23 cellular contexts compared by ENCODE assay signal in genomic region chr6:159529820-159530405, GRCh38.
DNase-seq lines count a peak whose midpoint lies in the region; ATAC-seq and TF ChIP-seq lines count a peak whose summit lies in the region.
"Had no signal": no experiment of that assay in that cellular context is flagged by ENCODE, and none has a peak within 500 bp of the region (broad histone marks: within the 10 kb centered on the region; RNA-seq: fewer than 3 reads in every experiment).

No MANE protein-coding gene starts in this region.

- DNase-seq in GM23248: peak; percentile 12
- peak; percentile 32 for DNase-seq in cerebellar cortex (ENCODE audit: low spot score)
- DNase-seq in left cardiac atrium: no peak
- DNase-seq in sciatic nerve (ENCODE audit: low spot score): no peak
- DNase-seq in vagina (ENCODE audit: extremely low spot score in 2 of 2): no peak
- no peak for DNase-seq in stimulated activated CD4-positive, alpha-beta T cell treated with anti-CD3 and anti-CD28 coated beads, Interleukin-4, amount 100 ng/mL, for 4 hours
- DNase-seq: activated CD4-positive, alpha-beta T cell treated with anti-CD3 and anti-CD28 coated beads, Interleukin-2, amount 10 ng/mL, durations not matched to agents 7 days and 5 days; amniotic stem cell; colonic mucosa; DMS53; effector CD4-positive, alpha-beta T cell; foreskin fibroblast; kidney; NCI-H146; retina; stimulated activated CD4-positive, alpha-beta T cell treated with anti-CD3 and anti-CD28 coated beads, Interleukin-1b, Interleukin-23, amount 100 ng/mL, for 48 hours; stimulated activated naive CD8-positive, alpha-beta T cell treated with anti-CD3 and anti-CD28 coated beads, Interleukin-15, Interleukin-2, amounts not matched to agents 100 U/mL and 50 U/mL, for 24 hours; T-cell; tibial artery had no signal

- no peaks in the 10 kb centered on the region for H3K36me3 ChIP-seq in GM23248 (ENCODE audit: low read depth)
- no peaks in the 10 kb centered on the region for H3K36me3 ChIP-seq in vagina
- H3K36me3 ChIP-seq: colonic mucosa, tibial artery had no signal

- TF ChIP-seq POLR2A in vagina (IDR thresholded peaks at IDR 0.05): no peak

- H3K4me3 ChIP-seq in GM23248: no peak overlapping the region
- no peak overlapping the region for H3K4me3 ChIP-seq in vagina
- H3K4me3 ChIP-seq: colonic mucosa, GM23338, tibial artery had no signal

- H3K9ac ChIP-seq in GM23248: no peak overlapping the region
- H3K9ac ChIP-seq: parathyroid adenoma had no signal

- WGBS in GM23248 (ENCODE audit: low coverage in 1 of 2, low lambda C conversion rate in 2 of 2, missing lambda C conversion rate in 2 of 2), 2 experiments: 26 to 30% methylated on average over 9 of the region's 9 CpGs

- intact Hi-C loops in left cardiac atrium (cut with DNase I) (no loop called here), sciatic nerve (cut with DNase I) (no loop called here), vagina (cut with DNase I) (no loop called here)

- no peaks in the 10 kb centered on the region for H3K9me2 ChIP-seq in GM23248 (ENCODE audit: insufficient read depth)

- ATAC-seq in left cardiac atrium: peak; percentile 47 to 62
- peak; percentile 59 for ATAC-seq in sciatic nerve
- no peak for ATAC-seq in HG03378 (IDR thresholded peaks at IDR 0.05; ENCODE audit: unreplicated experiment)
- ATAC-seq: GM23338; stimulated activated naive CD8-positive, alpha-beta T cell treated with anti-CD3 and anti-CD28 coated beads, Interleukin-15, Interleukin-2, amounts not matched to agents 100 U/mL and 50 U/mL, for 24 hours; T-cell had no signal

- TF ChIP-seq CTCF in vagina (IDR thresholded peaks at IDR 0.05): no peak

- no peaks in the 10 kb centered on the region for H3K27me3 ChIP-seq in GM23248 (replicated peaks; ENCODE audit: insufficient read depth)
- H3K27me3 ChIP-seq in vagina: no peaks in the 10 kb centered on the region
- H3K27me3 ChIP-seq: colonic mucosa, tibial artery had no signal

- H3K9me3 ChIP-seq in GM23248 (ENCODE audit: low read depth) (no peaks in the 10 kb centered on the region), vagina (no peaks in the 10 kb centered on the region)
- H3K9me3 ChIP-seq: colonic mucosa, tibial artery had no signal

- in situ Hi-C loops in GM23248 (cut with MboI): no loop called here

- peaks cover 10% of the 10 kb centered on the region for H3F3A ChIP-seq in GM23248 (ENCODE audit: insufficient read depth)

- H3K27ac ChIP-seq in GM23248 (no peak overlapping the region), vagina (no peak overlapping the region)
- H3K27ac ChIP-seq: colonic mucosa, parathyroid adenoma, RWPE1, tibial artery had no signal

- no peak overlapping the region for H2AFZ ChIP-seq in GM23248
- H2AFZ ChIP-seq: GM23338, parathyroid adenoma had no signal

- no peaks in the 10 kb centered on the region for H3K79me2 ChIP-seq in GM23248 (ENCODE audit: insufficient read depth)
- H3K79me2 ChIP-seq: parathyroid adenoma had no signal

- H4K20me1 ChIP-seq in GM23248 (ENCODE audit: insufficient read depth): no peaks in the 10 kb centered on the region

- H3K4me1 ChIP-seq in GM23248 (ENCODE audit: insufficient read depth): peaks cover 10% of the 10 kb centered on the region
- peaks cover 15% of the 10 kb centered on the region for H3K4me1 ChIP-seq in vagina
- H3K4me1 ChIP-seq: colonic mucosa, parathyroid adenoma, tibial artery had no signal

- H3K4me2 ChIP-seq in GM23248 (ENCODE audit: unreplicated experiment): no peak overlapping the region
- H3K4me2 ChIP-seq: GM23338 had no signal

Comparison
In these comparisons a context has a peak if more than half of its experiments do, and no peak if none do; other contexts are left out.
1. DNase-seq: peak in GM23248 (single experiment) and cerebellar cortex (single experiment); none in left cardiac atrium (single experiment), sciatic nerve (single experiment), vagina (0 of 2) and stimulated activated CD4-positive, alpha-beta T cell treated with anti-CD3 and anti-CD28 coated beads, Interleukin-4, amount 100 ng/mL, for 4 hours (0 of 2).